In the genomic region with DNA sequence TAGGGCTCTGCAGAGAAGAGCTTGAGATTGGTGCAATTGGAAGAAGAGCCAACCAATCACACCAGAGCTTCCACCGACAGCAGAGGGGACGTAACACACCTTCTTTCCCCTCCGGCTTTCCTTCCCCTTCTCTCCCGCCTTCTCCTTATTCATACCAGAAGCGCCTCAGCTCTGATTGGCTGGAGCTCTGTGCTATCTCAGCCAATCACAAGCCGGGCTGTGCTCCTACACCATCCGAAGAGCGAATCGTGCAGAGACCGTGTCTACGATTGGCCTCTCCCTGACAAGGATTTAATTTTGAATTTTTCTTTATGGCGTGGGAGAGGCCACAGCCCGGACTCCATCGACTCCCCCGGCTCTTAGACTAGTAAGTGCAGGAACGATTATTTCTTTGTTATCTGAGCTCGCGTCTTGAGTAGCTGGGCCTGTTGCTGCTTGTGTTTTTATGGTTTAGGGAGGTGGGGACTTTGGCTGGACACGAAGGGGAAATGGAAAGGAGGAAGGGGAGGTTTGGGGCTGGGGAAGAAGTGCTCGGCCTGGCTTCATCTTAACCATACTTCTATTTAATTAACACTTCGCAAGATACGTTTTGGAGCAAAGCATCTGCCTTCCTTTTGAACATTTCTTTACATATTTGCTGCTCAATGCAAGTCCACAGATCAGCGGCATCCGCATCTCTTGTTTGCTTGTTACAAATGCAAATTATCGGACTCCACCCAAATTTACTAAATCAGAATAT, we compare ENCODE assay signal across 8 cellular contexts. TPM values are rescaled to one million over a fixed set of nuclear protein-coding genes. Genes with fewer than 3 reads are reported as not detected.
DNase-seq lines count a peak whose midpoint lies in the region; ATAC-seq and TF ChIP-seq lines count a peak whose summit lies in the region.

A gene (plus strand): TSS at position 308 of the 739 bp plus-strand sequence. CDS start 14,007 bp downstream, outside the sequence.

- no peak for TF ChIP-seq CTCF in GM23338 (conservative IDR thresholded peaks at IDR 0.05; ENCODE audit: low read depth in 2 of 2)
- no peak for TF ChIP-seq CTCF in gastroesophageal sphincter (IDR thresholded peaks at IDR 0.05)
- no peak for TF ChIP-seq CTCF in neutrophil (IDR thresholded peaks at IDR 0.05)
- TF ChIP-seq CTCF in thoracic aorta (IDR thresholded peaks at IDR 0.05), result no peak

- H3K4me3 Mint-ChIP-seq in GM23338, result no peak within 1 kb of the TSS

- H3K36me3 ChIP-seq in ES-I3 (ENCODE audit: insufficient read depth, low read length), result no peaks in the 10 kb centered on the region
- no peaks in the 10 kb centered on the region for H3K36me3 ChIP-seq in GM23338 (ENCODE audit: insufficient read depth)
- H3K36me3 ChIP-seq in gastroesophageal sphincter, result no peaks in the 10 kb centered on the region
- H3K36me3 ChIP-seq in neutrophil, result no peaks in the 10 kb centered on the region
- H3K36me3 ChIP-seq in thoracic aorta, result no peaks in the 10 kb centered on the region

- no peak within 1 kb of the TSS for H3K27ac Mint-ChIP-seq in GM23338

- H2AFZ ChIP-seq in GM23338, result no peak within 1 kb of the TSS

- H3K9ac ChIP-seq in ES-I3 (ENCODE audit: low read depth, low read length), result peak within 1 kb of the TSS; percentile 95

- peaks cover 23% of the 10 kb centered on the region for H3K4me1 Mint-ChIP-seq in GM23338

- H3K27me3 Mint-ChIP-seq in GM23338 (ENCODE audit: insufficient read depth, low read depth, poor library complexity), result peaks cover 7% of the 10 kb centered on the region

- 2 to 3% methylated on average over 20 to 24 of the region's 25 CpGs for WGBS in gastroesophageal sphincter (ENCODE audit: low coverage in 1 of 2), 2 donors

- no peaks in the 10 kb centered on the region for H3F3A ChIP-seq in GM23338 (replicated peaks; ENCODE audit: low read depth)

- H3K4me2 ChIP-seq in GM23338, result peak within 1 kb of the TSS; percentile 84

- peaks cover 3% of the 10 kb centered on the region; the same call in 1 of the 3 replicates for H3K36me3 Mint-ChIP-seq in GM23338 (ENCODE audit: low read depth)

- H3K27ac ChIP-seq in GM23338 (ENCODE audit: low read depth), result peak within 1 kb of the TSS; percentile 92
- peak within 1 kb of the TSS; percentile 65 to 91 (median 86) for H3K27ac ChIP-seq in gastroesophageal sphincter
- peak within 1 kb of the TSS; percentile 75 for H3K27ac ChIP-seq in neutrophil
- peak within 1 kb of the TSS; percentile 72 to 86 for H3K27ac ChIP-seq in thoracic aorta

- H3K9me3 ChIP-seq in ES-I3 (ENCODE audit: control insufficient read depth, insufficient read depth, low read length) (no peaks in the 10 kb centered on the region), gastroesophageal sphincter (no peaks in the 10 kb centered on the region), neutrophil (no peaks in the 10 kb centered on the region), thoracic aorta (no peaks in the 10 kb centered on the region)

- peak within 1 kb of the TSS; percentile 77 for H3K4me3 ChIP-seq in GM23338
- peak within 1 kb of the TSS; percentile 62 to 65 for H3K4me3 ChIP-seq in gastroesophageal sphincter
- peak within 1 kb of the TSS; percentile 92 to 98 for H3K4me3 ChIP-seq in neutrophil (ENCODE audit: low read depth in 1 of 2, low read length in 1 of 2)
- H3K4me3 ChIP-seq in thoracic aorta, result peak within 1 kb of the TSS; percentile 82

- ATAC-seq in GM23338 (peak; percentile 90), gastroesophageal sphincter (peak; percentile 96), thoracic aorta (ENCODE audit: insufficient number of reproducible peaks, low FRiP score, low read depth) (peak; percentile 99)

- no peak for TF ChIP-seq POLR2A in gastroesophageal sphincter (IDR thresholded peaks at IDR 0.05)

- no peaks in the 10 kb centered on the region for H3K9me2 ChIP-seq in GM23338 (ENCODE audit: insufficient read depth)

- H3K4me1 ChIP-seq in ES-I3 (ENCODE audit: insufficient read depth, low read length) (peaks cover 9% of the 10 kb centered on the region; the same call in 1 of the 2 replicates), GM23338 (ENCODE audit: insufficient read depth) (peaks cover 23% of the 10 kb centered on the region), gastroesophageal sphincter (peaks cover 7 to 42% (median 9%) of the 10 kb centered on the region in 3 donors), neutrophil (ENCODE audit: control insufficient read depth in 1 of 2, insufficient read depth in 1 of 2, low read depth in 1 of 2, low read length in 1 of 2) (peaks cover 20 to 26% of the 10 kb centered on the region in 2 experiments), thoracic aorta (ENCODE audit: control insufficient read depth in 1 of 2, low read depth in 2 of 2) (peaks cover 8 to 18% of the 10 kb centered on the region in 2 donors)

- H4K20me1 ChIP-seq in GM23338 (replicated peaks; ENCODE audit: insufficient read depth), result peaks cover 9% of the 10 kb centered on the region

- DNase-seq in GM23338 (ENCODE audit: low spot score) (peak; percentile 99), LHCN-M2 (ENCODE audit: low read depth) (peak; percentile 100), SIG-M5 treated with dmso at 0.1 percent for 504 hours (lab: John Stamatoyannopoulos, UW; ENCODE audit: unreplicated experiment) (peak; percentile 100), thoracic aorta (ENCODE audit: low spot score) (peak; percentile 94)
- DNase-seq in activated naive CD4-positive, alpha-beta T cell (lab: John Stamatoyannopoulos, UW), result peak; percentile 68 to 82 (median 82)

- peaks cover 84% of the 10 kb centered on the region for H3K79me2 ChIP-seq in GM23338 (replicated peaks; ENCODE audit: insufficient read depth)

- no peaks in the 10 kb centered on the region for H3K9me3 Mint-ChIP-seq in GM23338

- H3K27me3 ChIP-seq in GM23338 (ENCODE audit: insufficient read depth), result no peaks in the 10 kb centered on the region
- H3K27me3 ChIP-seq in gastroesophageal sphincter, result no peaks in the 10 kb centered on the region
- H3K27me3 ChIP-seq in neutrophil, result no peaks in the 10 kb centered on the region
- no peaks in the 10 kb centered on the region for H3K27me3 ChIP-seq in thoracic aorta (replicated peaks; ENCODE audit: insufficient read depth)

- TF ChIP-seq EP300 in gastroesophageal sphincter (IDR thresholded peaks at IDR 0.05), result no peak

TF ChIP-seq in GM23338, 12 proteins besides CTCF, POLR2A, EP300 and RAD21:
- TF ChIP-seq CREB1 (CRISPR knock-in tag; IDR thresholded peaks at IDR 0.05; ENCODE audit: low read depth) (no peak; the same call in 1 of the 2 replicates), POLR2AphosphoS5 (IDR thresholded peaks at IDR 0.05; ENCODE audit: low read depth) (peak; percentile 49; the same call in 1 of the 2 replicates), NANOG (IDR thresholded peaks at IDR 0.05; ENCODE audit: borderline replicate concordance) (no peak), ZNF114 (CRISPR knock-in tag; IDR thresholded peaks at IDR 0.05) (no peak)
- TF ChIP-seq, protein P1, sequence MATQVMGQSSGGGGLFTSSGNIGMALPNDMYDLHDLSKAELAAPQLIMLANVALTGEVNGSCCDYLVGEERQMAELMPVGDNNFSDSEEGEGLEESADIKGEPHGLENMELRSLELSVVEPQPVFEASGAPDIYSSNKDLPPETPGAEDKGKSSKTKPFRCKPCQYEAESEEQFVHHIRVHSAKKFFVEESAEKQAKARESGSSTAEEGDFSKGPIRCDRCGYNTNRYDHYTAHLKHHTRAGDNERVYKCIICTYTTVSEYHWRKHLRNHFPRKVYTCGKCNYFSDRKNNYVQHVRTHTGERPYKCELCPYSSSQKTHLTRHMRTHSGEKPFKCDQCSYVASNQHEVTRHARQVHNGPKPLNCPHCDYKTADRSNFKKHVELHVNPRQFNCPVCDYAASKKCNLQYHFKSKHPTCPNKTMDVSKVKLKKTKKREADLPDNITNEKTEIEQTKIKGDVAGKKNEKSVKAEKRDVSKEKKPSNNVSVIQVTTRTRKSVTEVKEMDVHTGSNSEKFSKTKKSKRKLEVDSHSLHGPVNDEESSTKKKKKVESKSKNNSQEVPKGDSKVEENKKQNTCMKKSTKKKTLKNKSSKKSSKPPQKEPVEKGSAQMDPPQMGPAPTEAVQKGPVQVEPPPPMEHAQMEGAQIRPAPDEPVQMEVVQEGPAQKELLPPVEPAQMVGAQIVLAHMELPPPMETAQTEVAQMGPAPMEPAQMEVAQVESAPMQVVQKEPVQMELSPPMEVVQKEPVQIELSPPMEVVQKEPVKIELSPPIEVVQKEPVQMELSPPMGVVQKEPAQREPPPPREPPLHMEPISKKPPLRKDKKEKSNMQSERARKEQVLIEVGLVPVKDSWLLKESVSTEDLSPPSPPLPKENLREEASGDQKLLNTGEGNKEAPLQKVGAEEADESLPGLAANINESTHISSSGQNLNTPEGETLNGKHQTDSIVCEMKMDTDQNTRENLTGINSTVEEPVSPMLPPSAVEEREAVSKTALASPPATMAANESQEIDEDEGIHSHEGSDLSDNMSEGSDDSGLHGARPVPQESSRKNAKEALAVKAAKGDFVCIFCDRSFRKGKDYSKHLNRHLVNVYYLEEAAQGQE (IDR thresholded peaks at IDR 0.05; ENCODE audit: unreplicated experiment), result no peak

RNA-seq across cellular contexts. Expression of the gene that starts here (rescaled TPM):
- total RNA-seq in GM23338 (2014; rRNA removed; shearing (Covaris generic)), result 40.0 and 42.7 TPM in 2 replicates
- polyA plus RNA-seq in GM23338 (2016; fragmentation: Nextera tagmentation; extraction: Ambion mirVana), result 50.0 and 55.9 TPM in 2 replicates
- 26.7 and 35.2 TPM in 2 replicates for total RNA-seq in LHCN-M2 (2014; rRNA removed)
- polyA plus RNA-seq in LHCN-M2 (2012), result 33.6 TPM
- total RNA-seq in gastroesophageal sphincter, result 1 to 10 TPM in 3 of 4 donors, not detected in 1; 1.5 to 3.3 (median 1.7) TPM
- under 1 TPM in 1 of 2 donors, not detected in 1; 0.71 TPM for total RNA-seq in thoracic aorta

Comparison
In these comparisons a context has a peak if more than half of its experiments do, and no peak if none do; other contexts are left out.
1. Peak in every context shown above with its lines: DNase-seq, ATAC-seq, H3K4me3 ChIP-seq and H3K27ac ChIP-seq.
2. Peak in DNase-seq, ATAC-seq, H3K4me3 ChIP-seq and H3K27ac ChIP-seq in thoracic aorta; RNA of the gene not detected or under 1 TPM.